In genomic region chr7:79407351-79407750, GRCh38 we compare ENCODE assay signal across 29 cellular contexts.
"Had no signal": no experiment of that assay in that cellular context is flagged by ENCODE, and none has a peak within 500 bp of the region (broad histone marks: within the 10 kb centered on the region; RNA-seq: fewer than 3 reads in every experiment).

No MANE protein-coding gene starts in this region.

- H3K4me3 ChIP-seq: breast epithelium, esophagus squamous epithelium, gastroesophageal sphincter, left lung, pancreas, prostate gland, smooth muscle cell, stomach, suprapubic skin, transverse colon had no signal

- H3K27me3 ChIP-seq: breast epithelium, esophagus squamous epithelium, gastroesophageal sphincter, left lung, stomach, suprapubic skin, transverse colon had no signal

- H3K36me3 ChIP-seq: breast epithelium, esophagus squamous epithelium, gastroesophageal sphincter, left lung, pancreas, prostate gland, stomach, suprapubic skin, transverse colon had no signal

- H3K27ac ChIP-seq: breast epithelium, epithelial cell of prostate, esophagus squamous epithelium, gastroesophageal sphincter, left lung, pancreas, prostate gland, stomach, suprapubic skin, transverse colon, VCaP had no signal

- H3K4me1 ChIP-seq: breast epithelium, pancreas, prostate gland, suprapubic skin had no signal

- ATAC-seq: activated T-cell treated with anti-CD3 and anti-CD28 coated beads, Interleukin-2, amount 50 U/mL, for 72 hours; gastroesophageal sphincter; left lung; pancreas; stimulated activated memory B cell treated with anti-CD40 and anti-IgM and Interleukin-4, amounts not matched to agents 10 μg/mL and 1 μg/mL and 100 μg/mL, for 72 hours had no signal

- DNase-seq: activated CD4-positive, alpha-beta T cell treated with anti-CD3 and anti-CD28 coated beads for 4 hours; activated CD4-positive, alpha-beta T cell treated with anti-CD3 and anti-CD28 coated beads, Interleukin-2, amount 50 U/mL, for 4 hours; activated naive CD4-positive, alpha-beta T cell treated with Interleukin-2 at 50 U/mL for 16 hours; activated T-cell treated with anti-CD3 and anti-CD28 coated beads for 4 hours; activated T-cell treated with anti-CD3 and anti-CD28 coated beads, Interleukin-2, amount 50 U/mL, for 72 hours; amygdala; dermis blood vessel endothelial cell; effector CD8-positive, alpha-beta T cell; esophagus squamous epithelium; head of caudate nucleus; left lung; naive B cell; pancreas; retina; stimulated activated CD4-positive, alpha-beta T cell treated with anti-CD3 and anti-CD28 coated beads, Interleukin-1b, Interleukin-23, amount 100 ng/mL, for 48 hours; stimulated activated CD4-positive, alpha-beta T cell treated with anti-CD3 and anti-CD28 coated beads, Interleukin-4, amount 100 ng/mL, for 4 hours; stimulated activated CD8-positive, alpha-beta memory T cell treated with anti-CD3 and anti-CD28 coated beads, Interleukin-4, amount 100 ng/mL, for 48 hours; stomach; SW 1271; T-helper 9 cell; transverse colon had no signal

- H3K9me3 ChIP-seq: breast epithelium, esophagus squamous epithelium, gastroesophageal sphincter, left lung, pancreas, prostate gland, stomach, suprapubic skin, transverse colon had no signal

- H3K4me2 ChIP-seq: smooth muscle cell had no signal
